Comparison of ENCODE assay signal across 8 cellular contexts in genomic region chr1:41516168-41516961, GRCh38. TPM values are rescaled to one million over a fixed set of nuclear protein-coding genes. Genes with fewer than 3 reads are reported as not detected.
DNase-seq lines count a peak whose midpoint lies in the region; ATAC-seq and TF ChIP-seq lines count a peak whose summit lies in the region.

No MANE protein-coding gene starts in this region.

- H3K9me3 ChIP-seq in colonic mucosa, result no peaks in the 10 kb centered on the region

- peaks cover 6% of the 10 kb centered on the region for H3K4me1 ChIP-seq in colonic mucosa

- peak; percentile 92 for DNase-seq in NCI-H2227 (lab: John Stamatoyannopoulos, UW; ENCODE audit: unreplicated experiment)
- DNase-seq in activated CD4-positive, alpha-beta T cell treated with anti-CD3 and anti-CD28 coated beads for 1 hour, result peak; percentile 29
- peak; percentile 91 for DNase-seq in colonic mucosa
- DNase-seq in left colon, result peak; percentile 85 to 91
- peak; percentile 36 to 62 for DNase-seq in stimulated activated CD4-positive, alpha-beta T cell treated with anti-CD3 and anti-CD28 coated beads, Interleukin-15, amount 100 ng/mL, for 48 hours (ENCODE audit: low read depth in 2 of 2)
- no peak for DNase-seq in NK-92 (lab: John Stamatoyannopoulos, UW; ENCODE audit: unreplicated experiment)

- peak overlapping the region; percentile 53 to 79 for H3K9ac ChIP-seq in colonic mucosa (ENCODE audit: low read depth in 2 of 2, low read length in 2 of 2)

- H3K27ac ChIP-seq in colonic mucosa, result peak overlapping the region; percentile 76

- peak overlapping the region; percentile 27 for H3K4me3 ChIP-seq in colonic mucosa

- no peaks in the 10 kb centered on the region for H3K27me3 ChIP-seq in colonic mucosa

- ATAC-seq in HG02981 (IDR thresholded peaks at IDR 0.05; ENCODE audit: unreplicated experiment) (peak; percentile 73), left colon (peak; percentile 83)

- no peaks in the 10 kb centered on the region for H3K36me3 ChIP-seq in colonic mucosa

- intact Hi-C loops in colonic mucosa (cut with DNase I), result no loop called here
- intact Hi-C loops in left colon (cut with DNase I, micrococcal nuclease), result no loop called here

- TF ChIP-seq CTCF in GM12872 (IDR thresholded peaks at IDR 0.05; ENCODE audit: insufficient read depth, low read depth, low read length) (peak; percentile 92), colonic mucosa (IDR thresholded peaks at IDR 0.05) (peak; percentile 92)

RNA-seq across cellular contexts. Expression of gene EDN2, which starts 31.9 kb away (rescaled TPM):
- 10 to 100 TPM in 1 of 2 donors, 1 to 10 TPM in 1; 3.3 to 13.5 TPM for total RNA-seq in colonic mucosa
- 10 to 100 TPM in 1 of 2 donors, 1 to 10 TPM in 1; 4.8 to 19.3 TPM for total RNA-seq in left colon
